In the genomic region with DNA sequence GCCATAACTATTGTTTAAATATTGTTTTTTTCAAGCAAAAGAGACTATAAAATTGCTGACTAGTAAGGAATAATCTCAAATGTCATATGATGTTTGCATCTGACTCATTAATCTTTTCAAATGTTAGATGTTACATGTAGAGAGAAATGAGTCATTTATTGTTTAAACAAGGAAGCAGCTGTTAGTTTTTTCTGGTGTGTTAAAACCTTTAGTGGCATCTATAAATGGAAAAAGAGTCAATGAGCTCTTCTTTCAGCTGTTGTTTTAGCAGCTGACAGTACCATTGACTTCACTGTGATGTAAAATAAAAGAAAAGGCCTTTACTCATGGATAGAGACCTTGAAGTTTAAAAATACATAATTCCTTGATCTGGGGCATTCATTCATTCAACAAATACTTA, we compare ENCODE assay signal across 9 cellular contexts. TPM values are rescaled to one million over a fixed set of nuclear protein-coding genes. Genes with fewer than 3 reads are reported as not detected.
DNase-seq lines count a peak whose midpoint lies in the region; ATAC-seq, FAIRE-seq and TF ChIP-seq lines count a peak whose summit lies in the region.
"Had no signal": no experiment of that assay in that cellular context is flagged by ENCODE, and none has a peak within 500 bp of the region (broad histone marks: within the 10 kb centered on the region; RNA-seq: fewer than 3 reads in every experiment).

No MANE protein-coding gene starts in this region.

- FAIRE-seq in astrocyte (lab: Jason Lieb, UNC) = no peak

- H3K9me3 Mint-ChIP-seq in astrocyte (ENCODE audit: unreplicated experiment) = no peaks in the 10 kb centered on the region
- H3K9me3 Mint-ChIP-seq: dendritic cell treated with granulocyte-macrophage colony-stimulating factor and Interleukin-4, amounts not matched to agents 40 ng/mL and 50 ng/mL, for 4 days had no signal

- no peak overlapping the region for H3K4me3 ChIP-seq in MM.1S (ENCODE audit: low read length)
- H3K4me3 ChIP-seq in astrocyte (ENCODE audit: insufficient read depth, low read depth, low read length) = no peak overlapping the region
- no peak overlapping the region for H3K4me3 ChIP-seq in right atrium auricular region

- H2AFZ ChIP-seq in MM.1S (ENCODE audit: low read length) = no peak overlapping the region
- no peak overlapping the region for H2AFZ ChIP-seq in astrocyte (ENCODE audit: low read depth, low read length)

- H3K27ac ChIP-seq in MM.1S (ENCODE audit: low read length) = no peak overlapping the region
- peak overlapping the region; percentile 40 for H3K27ac ChIP-seq in astrocyte (ENCODE audit: low read depth, low read length)
- H3K27ac ChIP-seq in right atrium auricular region = no peak overlapping the region

- H3K4me1 ChIP-seq in MM.1S (ENCODE audit: low read length) = no peaks in the 10 kb centered on the region
- peaks cover 10% of the 10 kb centered on the region for H3K4me1 ChIP-seq in astrocyte (ENCODE audit: insufficient read depth, low read length)
- peaks cover 0 to 9% of the 10 kb centered on the region in 2 donors for H3K4me1 ChIP-seq in right atrium auricular region

- no peaks in the 10 kb centered on the region for H3F3A ChIP-seq in MM.1S (ENCODE audit: insufficient read depth, low read length)

- H3K27ac Mint-ChIP-seq in astrocyte (ENCODE audit: unreplicated experiment) = no peak overlapping the region
- H3K27ac Mint-ChIP-seq: dendritic cell treated with granulocyte-macrophage colony-stimulating factor and Interleukin-4, amounts not matched to agents 40 ng/mL and 50 ng/mL, for 4 days had no signal

- peaks cover 7% of the 10 kb centered on the region for H3K36me3 Mint-ChIP-seq in astrocyte (ENCODE audit: low read depth, unreplicated experiment)

- no peaks in the 10 kb centered on the region for H3K79me2 ChIP-seq in MM.1S (ENCODE audit: low read length)
- H3K79me2 ChIP-seq in astrocyte (ENCODE audit: insufficient read depth, low read length) = no peaks in the 10 kb centered on the region

- no peak overlapping the region for H3K9ac ChIP-seq in MM.1S (ENCODE audit: low read length)
- no peak overlapping the region for H3K9ac ChIP-seq in astrocyte (ENCODE audit: low read length)

- peaks cover 1% of the 10 kb centered on the region for H3K4me1 Mint-ChIP-seq in astrocyte (ENCODE audit: low read depth, unreplicated experiment)

- ATAC-seq in HG02623 (IDR thresholded peaks at IDR 0.05; ENCODE audit: unreplicated experiment) = no peak
- no peak for ATAC-seq in omental fat pad (ENCODE audit: low FRiP score)

- H3K36me3 ChIP-seq in MM.1S (replicated peaks; ENCODE audit: insufficient read depth, low read length) (no peaks in the 10 kb centered on the region), astrocyte (ENCODE audit: insufficient read depth, low read length) (no peaks in the 10 kb centered on the region), right atrium auricular region (no peaks in the 10 kb centered on the region)

- no peaks in the 10 kb centered on the region for H3K9me2 ChIP-seq in MM.1S (replicated peaks; ENCODE audit: insufficient read depth, low read length)

- no peaks in the 10 kb centered on the region for H3K27me3 ChIP-seq in MM.1S (replicated peaks; ENCODE audit: insufficient read depth, low read length)
- no peaks in the 10 kb centered on the region for H3K27me3 ChIP-seq in astrocyte (ENCODE audit: insufficient read depth, low read length)
- H3K27me3 ChIP-seq in right atrium auricular region = no peaks in the 10 kb centered on the region

- TF ChIP-seq CTCF in MM.1S (IDR thresholded peaks at IDR 0.05; ENCODE audit: low read length) (no peak), astrocyte (IDR thresholded peaks at IDR 0.05; ENCODE audit: insufficient read depth, low read depth, low read length) (no peak), right atrium auricular region (IDR thresholded peaks at IDR 0.05) (no peak), omental fat pad (IDR thresholded peaks at IDR 0.05) (no peak)

- H3K4me2 ChIP-seq in MM.1S (ENCODE audit: low read depth, low read length) = no peak overlapping the region
- H3K4me2 ChIP-seq in astrocyte (ENCODE audit: low read length) = no peak overlapping the region

- H4K20me1 ChIP-seq in MM.1S (ENCODE audit: insufficient read depth, low read length) = no peaks in the 10 kb centered on the region
- H4K20me1 ChIP-seq in astrocyte (ENCODE audit: insufficient read depth, low read length) = no peaks in the 10 kb centered on the region

- H3K4me3 Mint-ChIP-seq in astrocyte (ENCODE audit: unreplicated experiment) = no peak overlapping the region
- H3K4me3 Mint-ChIP-seq: dendritic cell treated with granulocyte-macrophage colony-stimulating factor and Interleukin-4, amounts not matched to agents 40 ng/mL and 50 ng/mL, for 4 days had no signal

- no peaks in the 10 kb centered on the region for H3K27me3 Mint-ChIP-seq in astrocyte (ENCODE audit: low read depth, unreplicated experiment)
- H3K27me3 Mint-ChIP-seq: dendritic cell treated with granulocyte-macrophage colony-stimulating factor and Interleukin-4, amounts not matched to agents 40 ng/mL and 50 ng/mL, for 4 days had no signal

- H3K9me3 ChIP-seq in MM.1S (replicated peaks; ENCODE audit: insufficient read depth, low read length) = no peaks in the 10 kb centered on the region
- H3K9me3 ChIP-seq in astrocyte (ENCODE audit: insufficient read depth, low read depth, low read length) = no peaks in the 10 kb centered on the region
- no peaks in the 10 kb centered on the region for H3K9me3 ChIP-seq in right atrium auricular region

- peak; percentile 65 for DNase-seq in EH (ENCODE audit: low read depth)
- DNase-seq in MM.1S = peak; percentile 10
- peak; percentile 55 for DNase-seq in astrocyte (ENCODE audit: low read depth)
- peak; percentile 85 to 92 for DNase-seq in lung microvascular endothelial cell (ENCODE audit: low read depth in 2 of 2)
- no peak for DNase-seq in NAMALWA (ENCODE audit: low spot score)
- no peak for DNase-seq in right atrium auricular region (ENCODE audit: low spot score)
- no peak for DNase-seq in omental fat pad (ENCODE audit: low spot score)

RNA-seq across cellular contexts. Expression of a gene that starts 1.8 kb away (rescaled TPM):
- total RNA-seq in astrocyte = not detected in 2 replicates
- under 0.01 and 0.20 TPM in 2 replicates for total RNA-seq in lung microvascular endothelial cell
- total RNA-seq in right atrium auricular region = 100 to 1,000 TPM in 1 of 2 donors, 10 to 100 TPM in 1; 44.0 to 122 TPM
- total RNA-seq in omental fat pad = 1 to 10 TPM in 1 of 4 donors, under 1 TPM in 2, not detected in 1; 0.19 to 1.4 (median 0.72) TPM

RNA-seq across cellular contexts. Expression of a gene that starts 28.4 kb away (rescaled TPM):
- total RNA-seq in astrocyte (3.9 and 4.0 TPM in 2 replicates), lung microvascular endothelial cell (0.99 and 1.3 TPM in 2 replicates), right atrium auricular region (1 to 10 TPM; 4.2 to 7.0 TPM), omental fat pad (10 to 100 TPM in 1 of 4 donors, 1 to 10 TPM in 3; 4.3 to 11.3 (median 6.0) TPM)

Comparison
In these comparisons a context has a peak if more than half of its experiments do, and no peak if none do; other contexts are left out.
1. DNase-seq: peak in EH (single experiment), MM.1S (single experiment), astrocyte (single experiment) and lung microvascular endothelial cell (2 of 2); none in NAMALWA (single experiment), right atrium auricular region (single experiment) and omental fat pad (single experiment).
2. RNA of a gene that starts 1.8 kb away (total RNA-seq): 44.0 to 122 TPM in right atrium auricular region; 0.19 to 1.4 TPM in omental fat pad, under 0.01 to 0.20 TPM in lung microvascular endothelial cell and not detected in astrocyte; every median in the first group is over 10 times any median in the second.